8 cellular contexts compared by ENCODE assay signal in the genomic region with DNA sequence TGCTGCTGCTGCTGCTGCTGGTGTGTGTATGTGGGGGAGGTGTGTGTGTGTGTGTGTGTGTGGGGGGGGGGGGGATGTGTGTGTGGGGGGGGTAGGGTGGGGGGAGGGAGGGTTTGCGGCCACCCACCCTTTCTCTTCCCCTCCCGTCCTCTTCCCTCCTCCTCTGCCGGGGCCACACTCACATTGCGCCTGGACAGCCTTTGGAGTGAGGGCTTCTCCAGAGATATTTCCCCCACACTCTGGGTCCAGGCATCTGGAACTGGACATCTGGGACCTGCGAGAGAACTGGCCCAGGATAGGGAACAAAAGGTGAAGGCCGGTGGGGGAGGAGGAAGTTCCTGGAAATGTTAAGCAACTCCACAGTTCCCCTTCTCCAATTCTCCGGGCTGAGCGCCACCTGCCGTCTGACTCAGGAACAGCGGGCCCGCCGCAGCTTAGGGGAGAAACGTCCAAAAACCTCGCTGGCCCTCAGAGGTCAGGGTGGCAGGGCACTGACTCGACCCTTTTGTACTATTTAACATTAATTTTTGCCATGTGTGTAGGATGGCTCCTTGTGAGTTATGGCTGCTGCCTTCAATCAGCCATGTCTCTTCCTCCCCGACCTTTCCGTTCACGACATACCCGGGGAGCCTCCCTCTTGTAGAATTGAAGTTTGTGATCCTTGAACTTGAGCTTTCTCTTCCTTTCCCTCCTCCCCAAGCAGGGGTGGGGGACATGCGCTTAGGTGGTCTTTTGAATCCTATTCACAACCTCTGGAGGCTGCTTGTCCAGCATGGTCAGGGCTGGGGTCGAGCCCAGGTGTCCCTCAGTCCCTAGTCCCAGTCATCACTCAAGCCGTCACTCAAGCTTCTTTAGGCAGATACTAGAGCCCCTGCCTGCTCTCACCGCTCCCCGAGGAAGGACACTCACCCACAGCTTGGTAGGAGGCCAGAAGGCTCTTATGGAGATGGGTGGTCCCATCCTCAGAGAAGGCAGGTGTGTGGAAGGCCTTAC. TPM values are rescaled to one million over a fixed set of nuclear protein-coding genes. Genes with fewer than 3 reads are reported as not detected.
DNase-seq lines count a peak whose midpoint lies in the region; ATAC-seq and TF ChIP-seq lines count a peak whose summit lies in the region.

A gene with protein sequence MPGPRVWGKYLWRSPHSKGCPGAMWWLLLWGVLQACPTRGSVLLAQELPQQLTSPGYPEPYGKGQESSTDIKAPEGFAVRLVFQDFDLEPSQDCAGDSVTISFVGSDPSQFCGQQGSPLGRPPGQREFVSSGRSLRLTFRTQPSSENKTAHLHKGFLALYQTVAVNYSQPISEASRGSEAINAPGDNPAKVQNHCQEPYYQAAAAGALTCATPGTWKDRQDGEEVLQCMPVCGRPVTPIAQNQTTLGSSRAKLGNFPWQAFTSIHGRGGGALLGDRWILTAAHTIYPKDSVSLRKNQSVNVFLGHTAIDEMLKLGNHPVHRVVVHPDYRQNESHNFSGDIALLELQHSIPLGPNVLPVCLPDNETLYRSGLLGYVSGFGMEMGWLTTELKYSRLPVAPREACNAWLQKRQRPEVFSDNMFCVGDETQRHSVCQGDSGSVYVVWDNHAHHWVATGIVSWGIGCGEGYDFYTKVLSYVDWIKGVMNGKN (minus strand): TSS at position 287 of the 993 bp plus-strand sequence. CDS start 34 bp downstream, at position 253.

- peaks cover 24% of the 10 kb centered on the region for H3K4me1 ChIP-seq in DND-41 (ENCODE audit: insufficient read depth, low read length)

- H3K27me3 ChIP-seq in DND-41 (ENCODE audit: insufficient read depth, low read length, poor library complexity), result no peaks in the 10 kb centered on the region

- H3K36me3 ChIP-seq in DND-41 (ENCODE audit: insufficient read depth, low read length), result peaks cover 3% of the 10 kb centered on the region; the same call in 1 of the 2 replicates

- H4K20me1 ChIP-seq in DND-41 (ENCODE audit: insufficient read depth, low read length), result no peaks in the 10 kb centered on the region

- POLR2A ChIA-PET in activated CD8-positive, alpha-beta T cell treated with anti-CD3 and anti-CD28 coated beads, Interleukin-2, amount 10 ng/mL, durations not matched to agents 7 days and 5 days (lab: Charles Lee), result interaction anchor here (0.7 to 3.7 kb wide), 14 partner anchors 15 to 258 kb away, joined by 3 to 74 read pairs (median 6); a partner anchor contains a TSS

- peak within 1 kb of the TSS; percentile 81 for H3K4me2 ChIP-seq in DND-41 (ENCODE audit: insufficient read depth, low read length)

- H3K4me3 Mint-ChIP-seq in activated CD8-positive, alpha-beta T cell treated with anti-CD3 and anti-CD28 coated beads, Interleukin-2, amount 10 ng/mL, durations not matched to agents 7 days and 5 days, result peak within 1 kb of the TSS; percentile 95

- peak within 1 kb of the TSS; percentile 33 to 74; a peak in 3 of 4 replicates for H3K4me3 ChIP-seq in DND-41 (ENCODE audit: low read depth in 1 of 2, low read length in 2 of 2)

- peaks cover 6% of the 10 kb centered on the region for H3K9me3 ChIP-seq in DND-41 (ENCODE audit: insufficient read depth, low read length, severe bottlenecking)

- H3K9me3 Mint-ChIP-seq in activated CD8-positive, alpha-beta T cell treated with anti-CD3 and anti-CD28 coated beads, Interleukin-2, amount 10 ng/mL, durations not matched to agents 7 days and 5 days (ENCODE audit: insufficient read depth), result peaks cover 18% of the 10 kb centered on the region

- peak within 1 kb of the TSS; percentile 88 for H2AFZ ChIP-seq in DND-41 (ENCODE audit: low read depth, low read length)

- peak; percentile 99 for TF ChIP-seq CTCF in DND-41 (IDR thresholded peaks at IDR 0.05; ENCODE audit: borderline replicate concordance, extremely low read depth, low read length, poor library complexity, severe bottlenecking)

- DNase-seq in DND-41 (peak; percentile 83), NCI-H82 treated with DMSO at 0.1 percent for 48 hours (lab: John Stamatoyannopoulos, UW; ENCODE audit: unreplicated experiment) (peak; percentile 29), lung microvascular endothelial cell (ENCODE audit: low read depth in 2 of 2) (peak; percentile 72 to 77)
- DNase-seq in activated CD8-positive, alpha-beta T cell treated with anti-CD3 and anti-CD28 coated beads, Interleukin-2, amount 10 ng/mL, durations not matched to agents 7 days and 5 days, result peak; percentile 85
- DNase-seq in effector CD8-positive, alpha-beta T cell (lab: John Stamatoyannopoulos, UW), result peak; percentile 79
- peak; percentile 65 to 84 (median 76) for DNase-seq in stimulated activated CD4-positive, alpha-beta T cell treated with anti-CD3 and anti-CD28 coated beads, TNF-alpha, amount 100 ng/mL, for 24 hours (ENCODE audit: low read depth in 3 of 3)

- ATAC-seq in DND-41 (ENCODE audit: insufficient read depth, low read depth) (peak; percentile 57), HG03432 (IDR thresholded peaks at IDR 0.05; ENCODE audit: unreplicated experiment) (peak; percentile 31), HG03025 (IDR thresholded peaks at IDR 0.05; ENCODE audit: low FRiP score, unreplicated experiment) (no peak)
- ATAC-seq in activated CD8-positive, alpha-beta T cell treated with anti-CD3 and anti-CD28 coated beads, Interleukin-2, amount 10 ng/mL, durations not matched to agents 7 days and 5 days, result peak; percentile 27

- H3K27ac ChIP-seq in DND-41 (ENCODE audit: low read length), result peak within 1 kb of the TSS; percentile 92

- H3K9ac ChIP-seq in DND-41 (ENCODE audit: low read depth, low read length), result peak within 1 kb of the TSS; percentile 79

- CTCF ChIA-PET in activated CD8-positive, alpha-beta T cell treated with anti-CD3 and anti-CD28 coated beads, Interleukin-2, amount 10 ng/mL, durations not matched to agents 7 days and 5 days (lab: Charles Lee), result interaction anchor here (0.8 to 7.5 kb wide), 20 partner anchors 12 to 240 kb away, joined by 3 to 107 read pairs (median 6); a partner anchor contains a TSS

- peaks cover 43% of the 10 kb centered on the region for H3K36me3 Mint-ChIP-seq in activated CD8-positive, alpha-beta T cell treated with anti-CD3 and anti-CD28 coated beads, Interleukin-2, amount 10 ng/mL, durations not matched to agents 7 days and 5 days (ENCODE audit: low read depth)

- H3K79me2 ChIP-seq in DND-41 (ENCODE audit: insufficient read depth, low read length), result peaks cover 3% of the 10 kb centered on the region

- no peaks in the 10 kb centered on the region for H3K27me3 Mint-ChIP-seq in activated CD8-positive, alpha-beta T cell treated with anti-CD3 and anti-CD28 coated beads, Interleukin-2, amount 10 ng/mL, durations not matched to agents 7 days and 5 days (ENCODE audit: low read depth)

- H3K4me1 Mint-ChIP-seq in activated CD8-positive, alpha-beta T cell treated with anti-CD3 and anti-CD28 coated beads, Interleukin-2, amount 10 ng/mL, durations not matched to agents 7 days and 5 days (ENCODE audit: low read depth), result peaks cover 59% of the 10 kb centered on the region

- peak within 1 kb of the TSS; percentile 92 for H3K27ac Mint-ChIP-seq in activated CD8-positive, alpha-beta T cell treated with anti-CD3 and anti-CD28 coated beads, Interleukin-2, amount 10 ng/mL, durations not matched to agents 7 days and 5 days

RNA-seq across cellular contexts. Expression of the gene that starts here (rescaled TPM):
- 10 to 100 TPM; 21.5 to 23.3 TPM for total RNA-seq in activated CD8-positive, alpha-beta T cell treated with anti-CD3 and anti-CD28 coated beads, Interleukin-2, amount 10 ng/mL, durations not matched to agents 7 days and 5 days
- total RNA-seq in lung microvascular endothelial cell, result 12.2 and 13.7 TPM in 2 replicates

Comparison
In these comparisons a context has a peak if more than half of its experiments do, and no peak if none do; other contexts are left out.
1. DNase-seq: peak in every context shown above with its lines; median percentile 85 in activated CD8-positive, alpha-beta T cell treated with anti-CD3 and anti-CD28 coated beads, Interleukin-2, amount 10 ng/mL, durations not matched to agents 7 days and 5 days; 83 in DND-41; 79 in effector CD8-positive, alpha-beta T cell; 76 in stimulated activated CD4-positive, alpha-beta T cell treated with anti-CD3 and anti-CD28 coated beads, TNF-alpha, amount 100 ng/mL, for 24 hours; 74 in lung microvascular endothelial cell; 29 in NCI-H82 treated with DMSO at 0.1 percent for 48 hours.